In the genomic region with DNA sequence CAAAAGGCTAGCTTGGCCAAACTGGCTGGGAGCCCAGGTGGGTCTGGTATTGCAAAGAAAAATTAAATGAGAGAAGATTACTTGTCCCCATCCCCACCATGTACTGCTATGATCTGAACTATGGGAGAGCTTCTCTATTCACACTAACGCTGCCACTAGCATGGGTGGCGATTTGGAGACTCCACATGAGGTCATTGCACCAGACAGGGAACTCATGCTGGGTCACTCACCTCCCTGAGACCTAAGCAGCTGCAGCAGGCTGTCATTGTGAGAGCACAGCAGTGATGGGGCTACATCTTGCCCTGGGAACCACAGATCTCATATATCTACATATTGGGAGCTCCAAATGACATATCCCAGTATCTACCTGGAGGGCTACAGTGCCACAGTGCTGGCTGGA, we compare ENCODE assay signal across 20 cellular contexts. TPM values are rescaled to one million over a fixed set of nuclear protein-coding genes. Genes with fewer than 3 reads are reported as not detected.
DNase-seq lines count a peak whose midpoint lies in the region; ATAC-seq, FAIRE-seq and TF ChIP-seq lines count a peak whose summit lies in the region.
"Had no signal": no experiment of that assay in that cellular context is flagged by ENCODE, and none has a peak within 500 bp of the region (broad histone marks: within the 10 kb centered on the region; RNA-seq: fewer than 3 reads in every experiment).

No MANE protein-coding gene starts in this region.

- no peaks in the 10 kb centered on the region for H3K4me1 ChIP-seq in right lobe of liver
- H3K4me1 ChIP-seq: HAP-1 had no signal

- no peak overlapping the region for H3K4me3 ChIP-seq in right lobe of liver
- H3K4me3 ChIP-seq: HAP-1 had no signal

- peak; percentile 63 for DNase-seq in NCI-H69 (lab: John Stamatoyannopoulos, UW)
- DNase-seq in right lobe of liver, result no peak
- DNase-seq in activated CD4-positive, alpha-beta T cell treated with anti-CD3 and anti-CD28 coated beads, Interleukin-2, amount 50 U/mL, for 48 hours, result no peak
- no peak for DNase-seq in GM12891 (ENCODE audit: insufficient read length, low spot score)
- DNase-seq: C1 segment of cervical spinal cord; Calu3; CD4-positive, alpha-beta T cell; DMS 273 treated with DMSO at 0.1 percent for 48 hours; DMS79 treated with DMSO at 0.1 percent for 48 hours; EL; GOT3; IMR-90; KBM-7 had no signal

- FAIRE-seq in GM12891 (lab: Jason Lieb, UNC), result no peak
- FAIRE-seq: A204.1, G401.6, GM12892 had no signal

- intact Hi-C loops in right lobe of liver (cut with DNase I), result no loop called here

- no peak overlapping the region for H3K27ac ChIP-seq in right lobe of liver

- TF ChIP-seq CTCF in right lobe of liver (IDR thresholded peaks at IDR 0.05), result no peak

- H3K27me3 ChIP-seq in right lobe of liver, result no peaks in the 10 kb centered on the region

- 40% methylated on average over 1 of the region's 2 CpGs for WGBS in right lobe of liver (ENCODE audit: insufficient coverage, low coverage, low lambda C conversion rate, missing lambda C conversion rate)

- H3K9me3 ChIP-seq in right lobe of liver, result no peaks in the 10 kb centered on the region
- H3K9me3 ChIP-seq: HAP-1 had no signal

- ATAC-seq in GM18511 (IDR thresholded peaks at IDR 0.05; ENCODE audit: unreplicated experiment), result peak; percentile 10
- peak; percentile 19 for ATAC-seq in GM19035 (IDR thresholded peaks at IDR 0.05; ENCODE audit: unreplicated experiment)
- ATAC-seq in right lobe of liver, result peak in 3 of 4 donors; percentile 56 to 79 (median 60)
- ATAC-seq in HG03280 (IDR thresholded peaks at IDR 0.05; ENCODE audit: unreplicated experiment), result no peak

- no peaks in the 10 kb centered on the region for H3K36me3 ChIP-seq in right lobe of liver
- H3K36me3 ChIP-seq: HAP-1 had no signal

- no peak for TF ChIP-seq POLR2A in right lobe of liver (IDR thresholded peaks at IDR 0.05)
- TF ChIP-seq POLR2A in GM12891 (IDR thresholded peaks at IDR 0.05; ENCODE audit: low read depth, low read length), result no peak

TF ChIP-seq in GM12891, 5 proteins besides CTCF, POLR2A, EP300 and RAD21:
- no peak for TF ChIP-seq POLR2AphosphoS5 (IDR thresholded peaks at IDR 0.05; ENCODE audit: low read depth, low read length)
- no peak for TF ChIP-seq POU2F2 (IDR thresholded peaks at IDR 0.05; ENCODE audit: low read depth, low read length)
- no peak for TF ChIP-seq SPI1 (IDR thresholded peaks at IDR 0.05; ENCODE audit: low read depth, low read length)
- TF ChIP-seq PAX5 (IDR thresholded peaks at IDR 0.05; ENCODE audit: insufficient read depth, low read length, severe bottlenecking), result no peak
- TF ChIP-seq TAF1 (IDR thresholded peaks at IDR 0.05; ENCODE audit: low read depth, low read length), result no peak
TF ChIP-seq in GM12891: peak in this region for 0.

RNA-seq across cellular contexts. Expression of gene NECTIN3, which starts 36.3 kb away (rescaled TPM):
- total RNA-seq in right lobe of liver, result 10 to 100 TPM; 15.1 to 31.0 (median 23.1) TPM
- polyA plus RNA-seq in GM12891 (2012; ENCODE audit: low read depth, missing spikeins), result not detected
